8 cellular contexts compared by ENCODE assay signal in the genomic region with DNA sequence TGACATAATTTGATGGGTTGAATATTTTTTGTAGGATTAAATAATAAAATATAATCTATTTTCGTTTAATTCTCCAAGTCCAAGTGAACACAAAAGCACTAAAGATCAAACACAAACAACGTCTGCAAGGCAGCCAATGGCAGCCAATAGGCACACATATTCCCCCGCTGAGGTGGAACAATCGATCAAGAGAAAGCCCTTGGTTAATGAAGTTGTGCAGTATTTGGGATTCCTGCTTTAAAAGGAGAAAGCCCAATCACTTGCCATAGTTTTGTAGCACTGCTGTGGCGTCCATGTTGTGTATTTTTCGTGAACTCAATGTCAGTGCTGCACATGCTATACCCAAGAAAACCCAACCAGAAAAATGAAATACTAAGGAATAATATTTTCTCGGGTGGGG. TPM values are rescaled to one million over a fixed set of nuclear protein-coding genes. Genes with fewer than 3 reads are reported as not detected.
A peak's percentile ranks its signal among the peaks of the same experiment; 100 is the strongest.
DNase-seq lines count a peak whose midpoint lies in the region; ATAC-seq and TF ChIP-seq lines count a peak whose summit lies in the region.

No MANE protein-coding gene starts in this region.

- intact Hi-C loops in left colon (cut with DNase I, micrococcal nuclease) = no loop called here

- H3K27ac Mint-ChIP-seq in progenitor cell of endocrine pancreas (peak overlapping the region; percentile 98), chondrocyte (ENCODE audit: unreplicated experiment) (no peak overlapping the region)

- H3K27ac ChIP-seq in coronary artery = peak overlapping the region in 1 of 2 donors; percentile 92

- DNase-seq in NCI-H2029 treated with DMSO at 0.1 percent for 48 hours (lab: John Stamatoyannopoulos, UW) (peak; percentile 28), coronary artery (ENCODE audit: low spot score) (no peak), progenitor cell of endocrine pancreas (ENCODE audit: low spot score, unreplicated experiment) (no peak), chondrocyte (ENCODE audit: low spot score) (no peak), left colon (no peak)

- H3K4me3 Mint-ChIP-seq in progenitor cell of endocrine pancreas (ENCODE audit: low read depth) (peak overlapping the region; percentile 90), chondrocyte (ENCODE audit: unreplicated experiment) (no peak overlapping the region)

- H3K36me3 Mint-ChIP-seq in progenitor cell of endocrine pancreas (ENCODE audit: insufficient read depth) (peaks cover 1% of the 10 kb centered on the region), chondrocyte (ENCODE audit: low read depth) (no peaks in the 10 kb centered on the region)

- no peak for TF ChIP-seq CTCF in GM12875 (IDR thresholded peaks at IDR 0.05; ENCODE audit: borderline replicate concordance, insufficient read depth, low read depth, low read length)
- TF ChIP-seq CTCF in coronary artery (IDR thresholded peaks at IDR 0.05) = no peak
- no peak for TF ChIP-seq CTCF in progenitor cell of endocrine pancreas (IDR thresholded peaks at IDR 0.05; ENCODE audit: unreplicated experiment)
- TF ChIP-seq CTCF in chondrocyte (IDR thresholded peaks at IDR 0.05) = no peak

- no peak for ATAC-seq in GM18907 (IDR thresholded peaks at IDR 0.05; ENCODE audit: unreplicated experiment)
- no peak for ATAC-seq in HG03135 (IDR thresholded peaks at IDR 0.05; ENCODE audit: unreplicated experiment)
- ATAC-seq in left colon = no peak

- H3K4me1 Mint-ChIP-seq in progenitor cell of endocrine pancreas (ENCODE audit: low read depth) (peaks cover 12% of the 10 kb centered on the region), chondrocyte (ENCODE audit: low read depth) (peaks cover 35% of the 10 kb centered on the region)

- H3K27me3 Mint-ChIP-seq in progenitor cell of endocrine pancreas (peaks cover 3% of the 10 kb centered on the region), chondrocyte (ENCODE audit: low read depth) (no peaks in the 10 kb centered on the region)

- no peaks in the 10 kb centered on the region for H3K9me3 Mint-ChIP-seq in progenitor cell of endocrine pancreas (ENCODE audit: low read depth)
- H3K9me3 Mint-ChIP-seq in chondrocyte (ENCODE audit: low read depth) = no peaks in the 10 kb centered on the region

- peak overlapping the region; percentile 69 for H3K4me3 ChIP-seq in GM12875 (ENCODE audit: low read depth, low read length)
- peak overlapping the region; percentile 86 for H3K4me3 ChIP-seq in coronary artery

RNA-seq across cellular contexts. Expression of gene DHRS7, which starts 1.5 kb away (rescaled TPM):
- total RNA-seq in progenitor cell of endocrine pancreas (76.5 and 79.9 TPM in 2 replicates), chondrocyte (47.5 to 53.1 TPM (median 49.8 TPM) in 3 replicates), left colon (10 to 100 TPM; 80.8 to 90.9 TPM)
